Comparison of ENCODE assay signal across 10 cellular contexts in the genomic region with DNA sequence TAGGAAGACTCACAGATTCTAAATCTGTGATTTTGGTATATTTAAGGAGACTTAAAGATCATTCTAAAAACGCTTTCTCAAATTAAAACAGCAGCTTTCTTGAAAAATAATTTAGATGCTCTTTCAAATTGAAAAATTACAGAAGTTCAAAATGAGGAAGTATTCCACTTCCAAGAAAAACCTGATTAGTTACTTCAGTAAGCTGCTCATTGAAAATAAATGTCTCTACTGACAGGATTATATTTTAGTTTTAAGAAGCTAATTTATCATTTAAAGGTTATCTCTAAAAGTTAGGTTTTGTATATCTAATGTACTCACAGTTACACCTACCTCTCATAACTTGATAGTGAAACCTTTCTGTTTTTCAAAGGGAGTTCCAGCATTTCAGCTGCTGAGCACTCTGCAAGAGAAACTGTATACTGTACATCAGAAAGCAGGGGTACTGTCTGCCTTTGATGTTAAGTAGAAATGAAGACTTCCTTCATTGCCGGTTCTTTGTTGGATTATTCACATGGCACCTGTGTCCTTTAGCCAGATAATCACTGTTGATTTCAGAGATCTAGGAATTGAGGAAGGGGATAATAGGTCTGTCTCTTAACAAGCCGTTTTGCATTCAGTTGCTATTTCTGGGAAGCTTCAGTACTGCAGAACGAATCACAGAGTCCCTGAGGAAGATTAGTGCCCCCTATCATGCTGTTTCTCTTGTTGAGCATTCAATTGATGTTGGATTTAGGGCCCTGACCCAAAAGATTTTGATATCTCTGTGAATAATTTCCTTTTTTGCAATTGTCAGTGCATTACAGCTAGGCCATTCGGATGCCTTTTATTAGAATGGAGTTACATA.
DNase-seq lines count a peak whose midpoint lies in the region; ATAC-seq, FAIRE-seq and TF ChIP-seq lines count a peak whose summit lies in the region.
"Had no signal": no experiment of that assay in that cellular context is flagged by ENCODE, and none has a peak within 500 bp of the region (broad histone marks: within the 10 kb centered on the region; RNA-seq: fewer than 3 reads in every experiment).

No MANE protein-coding gene starts in this region.

- H3K4me2 ChIP-seq in MM.1S (ENCODE audit: low read depth, low read length), result no peak overlapping the region; the same call in 1 of the 2 replicates

- H3K9me2 ChIP-seq in MM.1S (replicated peaks; ENCODE audit: insufficient read depth, low read length), result no peaks in the 10 kb centered on the region

- no peak overlapping the region for H2AFZ ChIP-seq in MM.1S (ENCODE audit: low read length)

- no peak overlapping the region for H3K4me3 Mint-ChIP-seq in stimulated activated naive CD8-positive, alpha-beta T cell treated with anti-CD3 and anti-CD28 coated beads, Interleukin-15, amount 100 ng/mL, for 72 hours
- H3K4me3 Mint-ChIP-seq: activated naive CD4-positive, alpha-beta T cell treated with anti-CD3 and anti-CD28 coated beads, Interleukin-2, amount 10 ng/mL, durations not matched to agents 7 days and 5 days had no signal

- peaks cover 28% of the 10 kb centered on the region for H3K4me1 Mint-ChIP-seq in stimulated activated naive CD8-positive, alpha-beta T cell treated with anti-CD3 and anti-CD28 coated beads, Interleukin-15, amount 100 ng/mL, for 72 hours

- H3K27me3 ChIP-seq in MM.1S (replicated peaks; ENCODE audit: insufficient read depth, low read length), result no peaks in the 10 kb centered on the region

- H3K4me1 ChIP-seq in MM.1S (ENCODE audit: low read length) (0 out of 2 replicates have a peak, but pooled peaks cover 6% of the 10 kb centered on the region), kidney (ENCODE audit: control insufficient read depth in 1 of 2, insufficient read depth in 1 of 2, low read depth in 1 of 2, low read length in 2 of 2) (no peaks in the 10 kb centered on the region)

- no peak for TF ChIP-seq CTCF in MM.1S (IDR thresholded peaks at IDR 0.05; ENCODE audit: low read length)
- peak; percentile 6 for TF ChIP-seq CTCF in cardiac fibroblast (IDR thresholded peaks at IDR 0.05; ENCODE audit: low read depth, low read length)
- TF ChIP-seq CTCF in kidney (IDR thresholded peaks at IDR 0.05; ENCODE audit: borderline replicate concordance, extremely low read depth, insufficient read depth), result no peak

- H3K27ac ChIP-seq in MM.1S (ENCODE audit: low read length) (no peak overlapping the region), kidney (ENCODE audit: low read depth in 2 of 2, low read length in 2 of 2) (no peak overlapping the region)

- H3K9me3 ChIP-seq in MM.1S (replicated peaks; ENCODE audit: insufficient read depth, low read length) (no peaks in the 10 kb centered on the region), kidney (ENCODE audit: control insufficient read depth in 1 of 2, low read length in 2 of 2) (no peaks in the 10 kb centered on the region)

- intact Hi-C loops in kidney (cut with DNase I), result no loop called here

- H3K36me3 ChIP-seq in MM.1S (replicated peaks; ENCODE audit: insufficient read depth, low read length) (no peaks in the 10 kb centered on the region), kidney (ENCODE audit: control insufficient read depth in 1 of 2, insufficient read depth in 2 of 2, low read length in 2 of 2) (no peaks in the 10 kb centered on the region)

- no peaks in the 10 kb centered on the region for H4K20me1 ChIP-seq in MM.1S (ENCODE audit: insufficient read depth, low read length)

- no peak overlapping the region for H3K4me3 ChIP-seq in MM.1S (ENCODE audit: low read length)
- no peak overlapping the region for H3K4me3 ChIP-seq in cardiac fibroblast (replicated peaks in 1 of 2; ENCODE audit: low read depth in 2 of 2, low read length in 2 of 2)
- no peak overlapping the region for H3K4me3 ChIP-seq in kidney (ENCODE audit: low read length in 2 of 2)

- peaks cover 3% of the 10 kb centered on the region; the same call in 1 of the 2 replicates for H3F3A ChIP-seq in MM.1S (ENCODE audit: insufficient read depth, low read length)

- FAIRE-seq in RCC 7860 (lab: Jason Lieb, UNC) (no peak), kidney (lab: Jason Lieb, UNC) (no peak)

- H3K9me3 Mint-ChIP-seq in stimulated activated naive CD8-positive, alpha-beta T cell treated with anti-CD3 and anti-CD28 coated beads, Interleukin-15, amount 100 ng/mL, for 72 hours, result no peaks in the 10 kb centered on the region
- H3K9me3 Mint-ChIP-seq: activated naive CD4-positive, alpha-beta T cell treated with anti-CD3 and anti-CD28 coated beads, Interleukin-2, amount 10 ng/mL, durations not matched to agents 7 days and 5 days had no signal

- DNase-seq in stimulated activated naive CD8-positive, alpha-beta T cell treated with anti-CD3 and anti-CD28 coated beads, Interleukin-15, amount 100 ng/mL, for 72 hours, result no peak
- DNase-seq in stimulated activated naive CD8-positive, alpha-beta T cell treated with anti-CD3 and anti-CD28 coated beads, Interleukin-15, Interleukin-2, amounts not matched to agents 100 U/mL and 50 U/mL, for 24 hours, result no peak
- DNase-seq in MM.1S (peak; percentile 54), cardiac fibroblast (ENCODE audit: low read depth in 2 of 2) (no peak), GM03348 (ENCODE audit: low spot score) (no peak), RCC 7860 (ENCODE audit: low spot score) (no peak), kidney (no peak)
- no peak for DNase-seq in central memory CD4-positive, alpha-beta T cell
- DNase-seq: activated naive CD4-positive, alpha-beta T cell treated with anti-CD3 and anti-CD28 coated beads, Interleukin-2, amount 10 ng/mL, durations not matched to agents 7 days and 5 days; islet precursor cell had no signal

- H3K79me2 ChIP-seq in MM.1S (ENCODE audit: low read length), result peaks cover 5% of the 10 kb centered on the region; the same call in 1 of the 2 replicates

- no peak overlapping the region for H3K9ac ChIP-seq in MM.1S (ENCODE audit: low read length)
- no peak overlapping the region for H3K9ac ChIP-seq in kidney (ENCODE audit: low read length in 2 of 2)

- H3K27me3 Mint-ChIP-seq in stimulated activated naive CD8-positive, alpha-beta T cell treated with anti-CD3 and anti-CD28 coated beads, Interleukin-15, amount 100 ng/mL, for 72 hours, result no peaks in the 10 kb centered on the region
- H3K27me3 Mint-ChIP-seq: activated naive CD4-positive, alpha-beta T cell treated with anti-CD3 and anti-CD28 coated beads, Interleukin-2, amount 10 ng/mL, durations not matched to agents 7 days and 5 days had no signal

- no peak overlapping the region for H3K27ac Mint-ChIP-seq in stimulated activated naive CD8-positive, alpha-beta T cell treated with anti-CD3 and anti-CD28 coated beads, Interleukin-15, amount 100 ng/mL, for 72 hours
- H3K27ac Mint-ChIP-seq: activated naive CD4-positive, alpha-beta T cell treated with anti-CD3 and anti-CD28 coated beads, Interleukin-2, amount 10 ng/mL, durations not matched to agents 7 days and 5 days had no signal

- peak; percentile 39 for ATAC-seq in stimulated activated naive CD8-positive, alpha-beta T cell treated with anti-CD3 and anti-CD28 coated beads, Interleukin-15, amount 100 ng/mL, for 72 hours
- ATAC-seq in stimulated activated naive CD8-positive, alpha-beta T cell treated with anti-CD3 and anti-CD28 coated beads, Interleukin-15, Interleukin-2, amounts not matched to agents 100 U/mL and 50 U/mL, for 24 hours, result no peak
